Comparison of ENCODE assay signal across 8 cellular contexts in the genomic region with DNA sequence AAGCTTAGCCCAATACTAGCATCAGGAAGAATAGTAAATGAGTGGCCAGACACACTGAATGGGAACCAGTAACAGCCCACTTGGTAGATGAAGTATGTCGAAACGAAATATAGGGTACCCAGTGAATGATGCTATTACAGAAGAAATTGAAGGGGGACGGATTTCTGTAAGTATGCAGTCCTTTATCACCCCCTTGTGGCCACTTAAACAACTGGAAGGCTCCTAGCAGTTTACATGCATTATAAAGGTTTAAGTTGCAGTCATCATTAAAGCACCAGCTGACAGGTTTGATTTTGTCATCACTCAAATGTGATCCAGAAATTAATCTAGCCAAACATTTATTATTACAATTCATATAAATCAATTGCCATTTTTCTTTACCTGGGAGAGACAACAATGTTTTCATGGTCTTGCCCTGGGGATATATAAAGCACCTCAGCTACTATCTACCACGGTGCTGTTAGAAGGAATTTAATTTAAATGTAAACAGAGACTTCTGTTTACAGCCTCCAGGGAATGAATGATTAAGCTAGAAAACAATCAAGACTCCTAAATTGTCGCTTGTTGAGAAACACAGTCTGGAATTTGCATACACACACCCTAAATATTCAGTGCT. TPM values are rescaled to one million over a fixed set of nuclear protein-coding genes. Genes with fewer than 3 reads are reported as not detected.
DNase-seq lines count a peak whose midpoint lies in the region; ATAC-seq and TF ChIP-seq lines count a peak whose summit lies in the region.

No MANE protein-coding gene starts in this region.

- no peak overlapping the region for H3K4me2 ChIP-seq in neural cell (ENCODE audit: low read length)

- H3K9ac ChIP-seq in neural cell (ENCODE audit: low read length) = no peak overlapping the region

- H2AFZ ChIP-seq in neural cell (ENCODE audit: low read depth, low read length) = no peak overlapping the region

- DNase-seq in GM13977 (ENCODE audit: low spot score) (peak; percentile 56), NCI-H2227 treated with DMSO at 0.1 percent for 48 hours (lab: John Stamatoyannopoulos, UW) (peak; percentile 37)

- TF ChIP-seq CTCF in C4-2B (conservative IDR thresholded peaks at IDR 0.05) = peak; percentile 85
- peak; percentile 70 for TF ChIP-seq CTCF in GM13977 (IDR thresholded peaks at IDR 0.05; ENCODE audit: extremely low read depth, insufficient read depth, missing control alignments)
- peak; percentile 95 for TF ChIP-seq CTCF in VCaP (conservative IDR thresholded peaks at IDR 0.05)
- peak; percentile 93 for TF ChIP-seq CTCF in neural cell (IDR thresholded peaks at IDR 0.05; ENCODE audit: poor library complexity, severe bottlenecking)

- H3K4me3 ChIP-seq in neural cell (ENCODE audit: low read length) = no peak overlapping the region

- no peaks in the 10 kb centered on the region for H3F3A ChIP-seq in neural cell (ENCODE audit: insufficient read depth, low read length, poor library complexity, severe bottlenecking)

- TF ChIP-seq RAD21 in neural cell (conservative IDR thresholded peaks at IDR 0.05) = peak; percentile 94

- in situ Hi-C loops in GM13977 (cut with MboI; ENCODE audit: low pct_unique_long_range_greater_than_20kb, low sequenced_read_pairs, unreplicated experiment) = loop anchor here (5.0 to 25.0 kb wide), 2 partner anchors 125 to 1570 kb away; no protein-coding TSS in a partner anchor

- H3K79me2 ChIP-seq in neural cell (replicated peaks; ENCODE audit: insufficient read depth, low read length) = peaks cover 3% of the 10 kb centered on the region

- H4K20me1 ChIP-seq in neural cell (ENCODE audit: insufficient read depth) = no peaks in the 10 kb centered on the region

- H3K27me3 ChIP-seq in neural cell (ENCODE audit: insufficient read depth, low read depth, low read length) = no peaks in the 10 kb centered on the region

- no peak for TF ChIP-seq EP300 in neural cell (conservative IDR thresholded peaks at IDR 0.05; ENCODE audit: poor library complexity, severe bottlenecking)

- no peaks in the 10 kb centered on the region for H3K9me2 ChIP-seq in neural cell (ENCODE audit: insufficient read depth, low read length)

- ATAC-seq in HG02970 (IDR thresholded peaks at IDR 0.05; ENCODE audit: low FRiP score, unreplicated experiment) (peak; percentile 65), esophagus mucosa (peak; percentile 38), GM21381 (IDR thresholded peaks at IDR 0.05; ENCODE audit: unreplicated experiment) (no peak)

- no peaks in the 10 kb centered on the region for H3K9me3 ChIP-seq in neural cell (ENCODE audit: low read length)

- H3K27ac ChIP-seq in C4-2B (no peak overlapping the region), VCaP (no peak overlapping the region), neural cell (ENCODE audit: low read length) (no peak overlapping the region)

- peaks cover 3% of the 10 kb centered on the region for H3K36me3 ChIP-seq in neural cell (ENCODE audit: insufficient read depth, low read length)

TF ChIP-seq in neural cell, 6 proteins besides CTCF, POLR2A, EP300 and RAD21:
- TF ChIP-seq MXI1 (conservative IDR thresholded peaks at IDR 0.05; ENCODE audit: poor library complexity, severe bottlenecking) (no peak), POLR2AphosphoS5 (IDR thresholded peaks at IDR 0.05) (no peak), SMC3 (conservative IDR thresholded peaks at IDR 0.05; ENCODE audit: poor library complexity) (peak; percentile 95)

RNA-seq across cellular contexts. Expression of a gene that starts 7.7 kb away (rescaled TPM):
- 19.5 TPM for total RNA-seq in esophagus mucosa
- 66.7 and 88.0 TPM in 2 replicates for polyA plus RNA-seq in neural cell
- 45.8 and 61.8 TPM in 2 replicates for polyA minus RNA-seq in neural cell
